In the genomic region with DNA sequence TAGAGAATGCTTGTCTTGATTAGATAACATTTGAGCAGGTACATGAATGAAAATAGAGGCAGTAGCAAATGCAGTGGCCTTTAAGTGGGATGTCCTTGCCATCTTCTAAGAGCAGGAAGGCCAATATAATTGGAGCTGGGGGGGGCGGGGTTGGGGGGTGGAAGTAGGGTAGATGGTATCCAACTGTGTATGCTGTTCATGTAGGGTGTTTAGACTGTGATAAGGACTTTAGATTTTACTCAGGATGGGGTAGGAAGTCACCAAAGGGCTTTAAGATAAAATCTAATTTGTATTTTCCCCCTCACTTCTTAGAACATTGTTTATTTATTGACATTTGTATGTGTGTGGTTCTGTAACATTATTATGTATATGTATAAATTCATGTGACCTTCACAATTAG, we compare ENCODE assay signal across 1 cellular context.
TF ChIP-seq lines count a peak whose summit lies in the region.

No MANE protein-coding gene starts in this region.

TF ChIP-seq in GM23338, 12 proteins besides CTCF, POLR2A, EP300 and RAD21 (continued from another document):
- no peak for TF ChIP-seq ZNF462 (CRISPR knock-in tag; IDR thresholded peaks at IDR 0.05)
- no peak for TF ChIP-seq EZH2 (IDR thresholded peaks at IDR 0.05; ENCODE audit: low read depth, unreplicated experiment)
